ENCODE assay signal across 8 cellular contexts in the genomic region with DNA sequence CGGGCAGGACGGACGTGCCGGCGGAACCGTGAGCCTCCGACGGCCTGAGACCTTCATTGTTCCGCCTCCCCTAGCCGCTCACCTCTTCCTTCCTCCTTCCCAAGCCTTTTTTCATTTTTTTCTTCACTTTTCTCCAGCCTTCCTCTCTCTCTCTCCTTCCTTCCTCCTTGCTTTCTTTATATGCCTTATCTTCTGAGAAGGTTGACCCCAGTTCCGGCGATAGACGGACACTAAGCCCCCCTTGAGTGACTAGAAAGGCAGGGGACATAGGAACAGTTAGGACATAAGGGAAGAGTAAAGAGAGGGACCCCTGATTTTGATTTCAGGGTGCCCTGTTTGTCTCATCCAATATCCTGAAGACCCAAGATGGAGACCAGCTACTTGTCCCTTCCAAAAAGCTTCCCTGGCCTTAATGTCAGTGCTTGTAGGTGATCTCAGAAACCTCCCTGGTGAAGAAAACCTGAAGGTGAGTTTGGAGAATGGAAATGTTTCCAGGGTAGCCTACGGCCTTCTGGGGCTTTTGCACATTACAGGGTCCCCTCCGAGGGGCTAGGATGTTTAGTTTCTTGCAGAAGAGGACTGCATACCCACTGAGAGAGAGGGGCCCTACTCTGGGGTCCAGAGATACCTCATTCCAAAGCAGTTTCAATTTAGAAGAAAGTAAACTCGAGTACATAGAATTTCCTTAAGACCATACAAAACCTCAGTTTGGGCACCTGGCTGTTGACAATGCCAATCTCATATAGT. TPM values are rescaled to one million over a fixed set of nuclear protein-coding genes. Genes with fewer than 3 reads are reported as not detected.
DNase-seq lines count a peak whose midpoint lies in the region; ATAC-seq and TF ChIP-seq lines count a peak whose summit lies in the region.

No MANE protein-coding gene starts in this region.

- peaks cover 3% of the 10 kb centered on the region for H3K27me3 Mint-ChIP-seq in Caco-2 (ENCODE audit: insufficient read depth, unreplicated experiment)
- peaks cover 66% of the 10 kb centered on the region for H3K27me3 Mint-ChIP-seq in neural crest cell (ENCODE audit: low read depth)

- no peak for TF ChIP-seq CTCF in Caco-2 (IDR thresholded peaks at IDR 0.05; ENCODE audit: insufficient read depth in 1 of 2, low read depth in 1 of 2, low read length in 1 of 2, severe bottlenecking in 1 of 2, unreplicated experiment in 1 of 2)
- no peak for TF ChIP-seq CTCF in NB4 (IDR thresholded peaks at IDR 0.05; ENCODE audit: low read depth, low read length)
- TF ChIP-seq CTCF in neural crest cell (conservative IDR thresholded peaks at IDR 0.05), result peak; percentile 33

- H3K9me3 ChIP-seq in Caco-2 (no peaks in the 10 kb centered on the region), duodenal mucosa (ENCODE audit: control insufficient read depth in 1 of 2, low read length in 2 of 2) (no peaks in the 10 kb centered on the region)

- POLR2A ChIA-PET in Caco-2 (lab: Charles Lee), result interaction anchor here (0.5 to 1.6 kb wide), 4 partner anchors 9 to 58 kb away, joined by 3 to 6 read pairs (median 4); no protein-coding TSS in a partner anchor

- intact Hi-C loops in Caco-2 (cut with micrococcal nuclease; ENCODE audit: unreplicated experiment), result loop anchor here (1.0 to 5.0 kb wide), 3 partner anchors 44 to 451 kb away; no protein-coding TSS in a partner anchor

- H3K36me3 Mint-ChIP-seq in Caco-2 (ENCODE audit: insufficient read depth, unreplicated experiment), result peaks cover 80% of the 10 kb centered on the region
- no peaks in the 10 kb centered on the region for H3K36me3 Mint-ChIP-seq in neural crest cell (ENCODE audit: low read depth)

- H3K9me3 Mint-ChIP-seq in Caco-2 (ENCODE audit: unreplicated experiment) (no peaks in the 10 kb centered on the region), neural crest cell (no peaks in the 10 kb centered on the region)

- H3K4me1 Mint-ChIP-seq in Caco-2 (ENCODE audit: low read depth, unreplicated experiment) (peaks cover 36% of the 10 kb centered on the region), neural crest cell (peaks cover 34% of the 10 kb centered on the region)

- 0 out of 2 replicates have a peak, but pooled peaks cover 2% of the 10 kb centered on the region for H3K36me3 ChIP-seq in Caco-2 (ENCODE audit: control insufficient read depth, insufficient read depth, low read length)
- no peaks in the 10 kb centered on the region for H3K36me3 ChIP-seq in duodenal mucosa (ENCODE audit: control insufficient read depth in 1 of 2, insufficient read depth in 2 of 2, low read length in 2 of 2)

- H3K4me1 ChIP-seq in Caco-2 (peaks cover 28% of the 10 kb centered on the region), duodenal mucosa (ENCODE audit: control insufficient read depth in 1 of 2, insufficient read depth in 2 of 2, low read length in 2 of 2) (peaks cover 31 to 61% of the 10 kb centered on the region in 2 donors)

- BruUV-seq in Caco-2 (replicated peaks; lab: Mats Ljungman, UMichigan), result no TSS peak

- H3K4me3 Mint-ChIP-seq in Caco-2 (ENCODE audit: unreplicated experiment) (peak overlapping the region; percentile 85), neural crest cell (peak overlapping the region; percentile 90)

- no peak overlapping the region for H3K27ac ChIP-seq in duodenal mucosa (ENCODE audit: low read depth, low read length)

- peak overlapping the region; percentile 81 for H3K27ac Mint-ChIP-seq in Caco-2 (ENCODE audit: unreplicated experiment)
- H3K27ac Mint-ChIP-seq in neural crest cell (ENCODE audit: unreplicated experiment), result peak overlapping the region; percentile 79

- peak overlapping the region; percentile 66 to 81 for H3K9ac ChIP-seq in duodenal mucosa (ENCODE audit: low read depth in 1 of 2, low read length in 2 of 2)

- CTCF ChIA-PET in Caco-2 (lab: Charles Lee), result interaction anchor here (1.0 to 2.0 kb wide), 4 partner anchors 13 to 58 kb away, joined by 3 to 18 read pairs (median 8); no protein-coding TSS in a partner anchor

- ATAC-seq in HG03442 (IDR thresholded peaks at IDR 0.05; ENCODE audit: unreplicated experiment), result no peak

- DNase-seq in Caco-2 (no peak), NB4 (ENCODE audit: low read depth) (no peak), neural crest cell (ENCODE audit: low read depth, low spot score) (no peak), D341Med (ENCODE audit: low spot score) (no peak)
- DNase-seq in stimulated activated CD4-positive, alpha-beta T cell treated with anti-CD3 and anti-CD28 coated beads, Interleukin-2, amount 100 ng/mL, for 48 hours, result no peak
- DNase-seq in central memory CD4-positive, alpha-beta T cell, result no peak

- TF ChIP-seq POLR2A in NB4 (IDR thresholded peaks at IDR 0.05; ENCODE audit: extremely low read depth, insufficient read length), result no peak

- no peaks in the 10 kb centered on the region for H3K27me3 ChIP-seq in Caco-2 (replicated peaks; ENCODE audit: control insufficient read depth, insufficient read depth, low read length)
- peaks cover 13 to 15% of the 10 kb centered on the region in 2 donors for H3K27me3 ChIP-seq in duodenal mucosa (ENCODE audit: control insufficient read depth in 1 of 2, insufficient read depth in 2 of 2, low read length in 2 of 2)

- H3K4me3 ChIP-seq in Caco-2 (ENCODE audit: low read depth, low read length), result peak overlapping the region; percentile 64
- peak overlapping the region; percentile 59 for H3K4me3 ChIP-seq in NB4 (ENCODE audit: low read depth, low read length)
- H3K4me3 ChIP-seq in duodenal mucosa (ENCODE audit: low read depth in 1 of 2, low read length in 2 of 2), result peak overlapping the region; percentile 90 to 99

RNA-seq across cellular contexts. Expression of a gene that starts 3.5 kb away (rescaled TPM):
- total RNA-seq in Caco-2 (2022), result 114 and 127 TPM in 2 replicates
- total RNA-seq in neural crest cell, result 12.3 and 13.9 TPM in 2 replicates

RNA-seq across cellular contexts. Expression of a gene that starts 14.4 kb away (rescaled TPM):
- total RNA-seq in Caco-2 (2022), result 56.5 and 72.2 TPM in 2 replicates
- total RNA-seq in neural crest cell, result 30.2 and 34.5 TPM in 2 replicates
